In genomic region chr14:39265741-39266588, GRCh38 we compare ENCODE assay signal across 8 cellular contexts. TPM values are rescaled to one million over a fixed set of nuclear protein-coding genes. Genes with fewer than 3 reads are reported as not detected.
DNase-seq lines count a peak whose midpoint lies in the region; ATAC-seq and TF ChIP-seq lines count a peak whose summit lies in the region.

No MANE protein-coding gene starts in this region.

- no peaks in the 10 kb centered on the region for H3K27me3 ChIP-seq in breast epithelium
- H3K27me3 ChIP-seq in left lung = no peaks in the 10 kb centered on the region
- no peaks in the 10 kb centered on the region for H3K27me3 ChIP-seq in subcutaneous abdominal adipose tissue (ENCODE audit: control insufficient read depth in 5 of 5, insufficient read depth in 4 of 5, low read length in 5 of 5)

- H3K27me3 Mint-ChIP-seq in activated T-cell treated with anti-CD3 and anti-CD28 coated beads, Interleukin-2, amount 50 U/mL, for 24 hours = no peaks in the 10 kb centered on the region

- peaks cover 0 to 5% of the 10 kb centered on the region in 2 donors for H3K9me3 ChIP-seq in breast epithelium
- peaks cover 0 to 3% of the 10 kb centered on the region in 2 donors for H3K9me3 ChIP-seq in left lung
- H3K9me3 ChIP-seq in subcutaneous abdominal adipose tissue (ENCODE audit: control insufficient read depth in 5 of 5, low read length in 5 of 5) = no peaks in the 10 kb centered on the region

- no peak for DNase-seq in activated T-cell treated with anti-CD3 and anti-CD28 coated beads, Interleukin-2, amount 50 U/mL, for 24 hours
- no peak for DNase-seq in activated T-cell treated with anti-CD3 and anti-CD28 coated beads for 4 hours
- peak; percentile 43 for DNase-seq in NCI-H748 treated with DMSO at 0.1 percent for 48 hours (lab: John Stamatoyannopoulos, UW)
- DNase-seq in breast epithelium (ENCODE audit: low spot score in 2 of 2) = no peak
- DNase-seq in left lung = no peak
- no peak for DNase-seq in NK-92 treated with Interleukin-12 subunit alpha and Interleukin-12 subunit beta, amount 100 ng/mL, for 24 hours (lab: John Stamatoyannopoulos, UW)
- no peak for DNase-seq in HCEC 1CT

- peak overlapping the region; percentile 92 for H3K4me3 Mint-ChIP-seq in activated T-cell treated with anti-CD3 and anti-CD28 coated beads, Interleukin-2, amount 50 U/mL, for 24 hours

- no peaks in the 10 kb centered on the region for H3K4me1 ChIP-seq in breast epithelium
- H3K4me1 ChIP-seq in left lung = peaks cover 11 to 38% of the 10 kb centered on the region in 2 donors
- H3K4me1 ChIP-seq in subcutaneous abdominal adipose tissue (ENCODE audit: control insufficient read depth in 5 of 5, insufficient read depth in 5 of 5, low read length in 5 of 5) = peaks cover 0 to 31% (median 25%) of the 10 kb centered on the region in 5 donors

- H3K9me3 Mint-ChIP-seq in activated T-cell treated with anti-CD3 and anti-CD28 coated beads, Interleukin-2, amount 50 U/mL, for 24 hours = peaks cover 9% of the 10 kb centered on the region

- H3K36me3 ChIP-seq in breast epithelium (no peaks in the 10 kb centered on the region), left lung (no peaks in the 10 kb centered on the region), subcutaneous abdominal adipose tissue (ENCODE audit: control insufficient read depth in 5 of 5, insufficient read depth in 5 of 5, low read length in 5 of 5) (no peaks in the 10 kb centered on the region)

- no peak for TF ChIP-seq CTCF in breast epithelium (IDR thresholded peaks at IDR 0.05)
- TF ChIP-seq CTCF in left lung (IDR thresholded peaks at IDR 0.05) = no peak

- intact Hi-C loops in breast epithelium (cut with DNase I; ENCODE audit: low total_unique reads) = loop anchor here (5.0 kb wide), 1 partner anchor 94 kb away; the partner anchor contains the start of gene TRAPPC6B
- intact Hi-C loops in left lung (cut with DNase I) = no loop called here

- H3K27ac ChIP-seq in breast epithelium (peak overlapping the region; percentile 98 to 100), left lung (peak overlapping the region; percentile 98 to 100), subcutaneous abdominal adipose tissue (ENCODE audit: low read depth, low read length) (peak overlapping the region; percentile 94)

- H3K4me3 ChIP-seq in breast epithelium (peak overlapping the region; percentile 76 to 96 (median 89)), left lung (peak overlapping the region; percentile 87 to 90), subcutaneous abdominal adipose tissue (ENCODE audit: low read depth in 1 of 5, low read length in 5 of 5) (peak overlapping the region; percentile 89 to 98 (median 95))

- peaks cover 18% of the 10 kb centered on the region for H3K36me3 Mint-ChIP-seq in activated T-cell treated with anti-CD3 and anti-CD28 coated beads, Interleukin-2, amount 50 U/mL, for 24 hours (ENCODE audit: low read depth)

- H3K27ac Mint-ChIP-seq in activated T-cell treated with anti-CD3 and anti-CD28 coated beads, Interleukin-2, amount 50 U/mL, for 24 hours = peak overlapping the region; percentile 97

- no peak for TF ChIP-seq POLR2A in breast epithelium (IDR thresholded peaks at IDR 0.05)

- peak overlapping the region; percentile 92 to 98 (median 97) for H3K9ac ChIP-seq in subcutaneous abdominal adipose tissue (ENCODE audit: low read length in 5 of 5)

- peak; percentile 3 for ATAC-seq in left lung

- H3K4me1 Mint-ChIP-seq in activated T-cell treated with anti-CD3 and anti-CD28 coated beads, Interleukin-2, amount 50 U/mL, for 24 hours (ENCODE audit: low read depth) = peaks cover 47% of the 10 kb centered on the region

RNA-seq across cellular contexts. Expression of gene MIA2, which starts 32.2 kb away (rescaled TPM):
- total RNA-seq in breast epithelium = 10 to 100 TPM; 19.5 to 37.0 (median 23.3) TPM
- total RNA-seq in left lung = 10 to 100 TPM; 28.4 to 35.8 TPM
